17 cellular contexts compared by ENCODE assay signal in the genomic region with DNA sequence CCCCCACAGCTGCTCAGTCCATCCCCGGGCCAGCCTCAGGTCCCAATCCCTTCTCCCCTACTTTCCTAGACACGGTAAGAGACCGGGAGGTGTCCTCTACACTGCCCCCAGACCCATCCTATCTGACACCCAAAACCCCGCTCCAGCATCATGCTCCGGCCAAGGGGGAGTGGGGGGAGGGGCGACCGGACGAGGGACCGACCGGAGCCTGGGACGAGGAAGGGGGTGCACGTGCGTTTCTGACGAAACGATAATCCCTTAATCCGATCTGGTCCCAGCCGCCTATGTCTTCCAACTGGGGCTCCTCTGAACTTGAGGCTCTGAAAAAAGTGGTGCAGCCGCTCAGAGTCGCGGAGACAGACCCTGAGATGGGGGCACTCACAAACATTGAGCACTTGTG. TPM values are rescaled to one million over a fixed set of nuclear protein-coding genes. Genes with fewer than 3 reads are reported as not detected.
"Had no signal": no experiment of that assay in that cellular context is flagged by ENCODE, and none has a peak within 500 bp of the region (broad histone marks: within the 10 kb centered on the region; RNA-seq: fewer than 3 reads in every experiment).

No MANE protein-coding gene starts in this region.

- H3K4me3 ChIP-seq: coronary artery, esophagus muscularis mucosa, gastrocnemius medialis, lung had no signal

- DNase-seq: amniotic stem cell, cerebellar nuclear complex, gastrocnemius medialis had no signal

- H3K27ac ChIP-seq: coronary artery, esophagus muscularis mucosa, gastrocnemius medialis had no signal

- H3K36me3 ChIP-seq: esophagus muscularis mucosa, gastrocnemius medialis had no signal

- H3K9me3 ChIP-seq: esophagus muscularis mucosa, gastrocnemius medialis had no signal

- ATAC-seq: activated CD4-positive, CD25-positive, alpha-beta regulatory T cell treated with anti-CD3 and anti-CD28 coated beads, Interleukin-2, amount 50 U/mL, for 24 hours; gastrocnemius medialis had no signal

RNA-seq across cellular contexts. Expression of a gene that starts 0.5 kb away (rescaled TPM):
- total RNA-seq: activated naive CD4-positive, alpha-beta T cell treated with anti-CD3 and anti-CD28 coated beads for 36 hours; gastrocnemius medialis; kidney epithelial cell; left lobe of liver; lung; mesenteric fat pad; osteocyte; progenitor cell of endocrine pancreas; subcutaneous adipose tissue; urinary bladder had no signal
- polyA plus RNA-seq: immature natural killer cell; naive thymus-derived CD4-positive, alpha-beta T cell had no signal

RNA-seq across cellular contexts. Expression of a gene that starts 14.3 kb away (rescaled TPM):
- total RNA-seq: activated naive CD4-positive, alpha-beta T cell treated with anti-CD3 and anti-CD28 coated beads for 36 hours; gastrocnemius medialis; kidney epithelial cell; left lobe of liver; mesenteric fat pad; osteocyte; progenitor cell of endocrine pancreas; subcutaneous adipose tissue had no signal
- polyA plus RNA-seq: immature natural killer cell; naive thymus-derived CD4-positive, alpha-beta T cell had no signal
